1 cellular context compared by ENCODE assay signal in the genomic region with DNA sequence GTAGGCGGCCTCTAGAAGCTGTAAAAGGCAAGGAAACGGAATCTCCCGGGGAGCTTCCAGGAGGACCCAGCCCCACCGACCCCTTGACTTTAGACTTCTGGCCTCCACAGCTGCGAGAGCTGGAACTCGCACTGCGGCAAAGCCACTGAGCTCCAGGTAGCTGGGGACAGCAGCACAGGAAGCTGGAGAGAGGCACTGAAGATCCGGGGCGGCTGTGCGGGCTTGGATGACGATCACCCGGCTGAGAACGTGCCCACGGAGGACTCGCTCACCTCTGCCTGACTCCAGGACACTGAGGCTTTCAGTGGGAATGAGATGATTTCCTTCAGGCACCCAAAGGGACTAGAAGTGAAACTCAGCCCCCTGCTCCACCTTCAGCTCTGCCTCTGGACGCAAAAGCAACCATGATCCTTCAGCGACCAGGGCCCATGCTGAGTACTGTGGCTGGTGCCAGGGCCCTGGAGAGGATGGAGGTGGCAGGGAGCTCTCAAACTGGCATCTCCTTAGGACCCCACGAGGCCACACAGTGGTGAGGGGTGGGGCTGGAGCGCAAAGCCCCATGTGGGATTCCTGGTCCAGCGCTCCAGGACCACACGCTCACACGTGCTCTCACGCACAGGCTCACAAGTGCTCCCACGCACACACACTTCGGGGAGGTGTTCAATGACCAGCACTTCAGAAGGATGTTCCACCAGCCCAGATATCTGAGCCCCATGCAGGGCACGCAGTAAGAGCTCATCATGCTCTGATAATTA.
TF ChIP-seq lines count a peak whose summit lies in the region.

No MANE protein-coding gene starts in this region.

TF ChIP-seq in HepG2, 621 proteins besides CTCF, POLR2A, EP300 and RAD21 (continued from another document):
- TF ChIP-seq MNT (IDR thresholded peaks at IDR 0.05) = peak; percentile 75
